ENCODE assay signal across 29 cellular contexts in genomic region chr9:135816179-135816970, GRCh38.
DNase-seq lines count a peak whose midpoint lies in the region; ATAC-seq and TF ChIP-seq lines count a peak whose summit lies in the region.
"Had no signal": no experiment of that assay in that cellular context is flagged by ENCODE, and none has a peak within 500 bp of the region (broad histone marks: within the 10 kb centered on the region; RNA-seq: fewer than 3 reads in every experiment).

No MANE protein-coding gene starts in this region.

- H3K4me3 Mint-ChIP-seq in stimulated activated naive CD8-positive, alpha-beta T cell treated with anti-CD3 and anti-CD28 coated beads, Interleukin-15, amount 100 ng/mL, for 72 hours = peak overlapping the region in 1 of 2 donors; percentile 21
- no peak overlapping the region for H3K4me3 Mint-ChIP-seq in nephron progenitor cell
- H3K4me3 Mint-ChIP-seq: activated CD4-positive, alpha-beta T cell treated with anti-CD3 and anti-CD28 coated beads for 36 hours; activated naive CD4-positive, alpha-beta T cell treated with anti-CD3 and anti-CD28 coated beads for 36 hours; naive B cell had no signal

- no peak for TF ChIP-seq CTCF in choroid plexus epithelial cell (conservative IDR thresholded peaks at IDR 0.05; ENCODE audit: low read depth, low read length)
- TF ChIP-seq CTCF in nephron progenitor cell (IDR thresholded peaks at IDR 0.05) = no peak

- H3K9me3 Mint-ChIP-seq in stimulated activated naive CD8-positive, alpha-beta T cell treated with anti-CD3 and anti-CD28 coated beads, Interleukin-15, amount 100 ng/mL, for 72 hours = no peaks in the 10 kb centered on the region
- peaks cover 4% of the 10 kb centered on the region for H3K9me3 Mint-ChIP-seq in nephron progenitor cell
- H3K9me3 Mint-ChIP-seq: activated naive CD4-positive, alpha-beta T cell treated with anti-CD3 and anti-CD28 coated beads for 36 hours; naive B cell had no signal

- no peak overlapping the region for H3K4me3 ChIP-seq in choroid plexus epithelial cell (ENCODE audit: low read depth, low read length)
- H3K4me3 ChIP-seq: esophagus muscularis mucosa, hepatocyte, SK-N-MC, suprapubic skin had no signal

- H3K27me3 Mint-ChIP-seq in stimulated activated naive CD8-positive, alpha-beta T cell treated with anti-CD3 and anti-CD28 coated beads, Interleukin-15, amount 100 ng/mL, for 72 hours = no peaks in the 10 kb centered on the region
- no peaks in the 10 kb centered on the region for H3K27me3 Mint-ChIP-seq in nephron progenitor cell (ENCODE audit: low read depth, poor library complexity)
- H3K27me3 Mint-ChIP-seq: activated CD4-positive, alpha-beta T cell treated with anti-CD3 and anti-CD28 coated beads for 36 hours; naive B cell had no signal

- H3K4me1 Mint-ChIP-seq in stimulated activated naive CD8-positive, alpha-beta T cell treated with anti-CD3 and anti-CD28 coated beads, Interleukin-15, amount 100 ng/mL, for 72 hours = peaks cover 15% of the 10 kb centered on the region
- peaks cover 18% of the 10 kb centered on the region for H3K4me1 Mint-ChIP-seq in nephron progenitor cell
- H3K4me1 Mint-ChIP-seq: activated CD4-positive, alpha-beta T cell treated with anti-CD3 and anti-CD28 coated beads for 36 hours; naive B cell had no signal

- ATAC-seq in stimulated activated naive CD8-positive, alpha-beta T cell treated with anti-CD3 and anti-CD28 coated beads, Interleukin-15, amount 100 ng/mL, for 72 hours = no peak
- no peak for ATAC-seq in stimulated activated naive CD8-positive, alpha-beta T cell treated with anti-CD3 and anti-CD28 coated beads, Interleukin-15, Interleukin-2, amounts not matched to agents 100 U/mL and 50 U/mL, for 24 hours
- ATAC-seq in GM18873 (IDR thresholded peaks at IDR 0.05; ENCODE audit: low FRiP score, unreplicated experiment) (no peak), GM19328 (IDR thresholded peaks at IDR 0.05; ENCODE audit: unreplicated experiment) (no peak)
- ATAC-seq: activated CD4-positive, alpha-beta T cell treated with anti-CD3 and anti-CD28 coated beads for 36 hours; HCT116; left colon had no signal

- H3K27ac Mint-ChIP-seq in stimulated activated naive CD8-positive, alpha-beta T cell treated with anti-CD3 and anti-CD28 coated beads, Interleukin-15, amount 100 ng/mL, for 72 hours = peak overlapping the region; percentile 27 to 69
- H3K27ac Mint-ChIP-seq in nephron progenitor cell = peak overlapping the region; percentile 95
- H3K27ac Mint-ChIP-seq: activated CD4-positive, alpha-beta T cell treated with anti-CD3 and anti-CD28 coated beads for 36 hours; activated naive CD4-positive, alpha-beta T cell treated with anti-CD3 and anti-CD28 coated beads for 36 hours had no signal

- no peak for DNase-seq in stimulated activated naive CD8-positive, alpha-beta T cell treated with anti-CD3 and anti-CD28 coated beads, Interleukin-15, amount 100 ng/mL, for 72 hours
- DNase-seq in stimulated activated naive CD8-positive, alpha-beta T cell treated with anti-CD3 and anti-CD28 coated beads, Interleukin-15, Interleukin-2, amounts not matched to agents 100 U/mL and 50 U/mL, for 24 hours = no peak
- peak; percentile 11 for DNase-seq in choroid plexus epithelial cell (ENCODE audit: low read depth)
- no peak for DNase-seq in nephron progenitor cell
- no peak for DNase-seq in germinal center (ENCODE audit: low spot score)
- DNase-seq: activated CD4-positive, alpha-beta T cell treated with anti-CD3 and anti-CD28 coated beads for 36 hours; activated naive CD4-positive, alpha-beta T cell treated with anti-CD3 and anti-CD28 coated beads for 36 hours; anterior cingulate cortex; C1 segment of cervical spinal cord; Calu3; DND-41; foreskin melanocyte; KG1; left colon; mesenchymal stem cell; MM.1S; naive B cell; NCI-H2029 treated with DMSO at 0.1 percent for 48 hours; NCI-H446; RPMI8226; stimulated activated CD4-positive, alpha-beta T cell treated with anti-CD3 and anti-CD28 coated beads, Interleukin-12 subunit alpha, Interleukin-12 subunit beta, amount 100 ng/mL, for 4 hours; stimulated activated CD4-positive, alpha-beta T cell treated with anti-CD3 and anti-CD28 coated beads, Interleukin-4, amount 100 ng/mL, for 1 hour had no signal

- peaks cover 77% of the 10 kb centered on the region for H3K36me3 Mint-ChIP-seq in nephron progenitor cell (ENCODE audit: low read depth)
